ENCODE assay signal across 26 cellular contexts in genomic region chr10:89063465-89063864, GRCh38.
"Had no signal": no experiment of that assay in that cellular context is flagged by ENCODE, and none has a peak within 500 bp of the region (broad histone marks: within the 10 kb centered on the region; RNA-seq: fewer than 3 reads in every experiment).

No MANE protein-coding gene starts in this region.

- H3K4me1 Mint-ChIP-seq: activated B cell treated with CpG ODN at 0.5 μM for 24 hours; activated T-helper 17 cell treated with anti-CD3 and anti-CD28 coated beads, Interleukin-2, amount 50 U/mL, for 72 hours; T-helper 17 cell had no signal

- H3K27ac ChIP-seq: brain microvascular endothelial cell, WERI-Rb-1 had no signal

- H3K27ac Mint-ChIP-seq: activated B cell treated with CpG ODN at 0.5 μM for 24 hours; activated CD8-positive, alpha-beta T cell treated with anti-CD3 and anti-CD28 coated beads for 36 hours; activated naive CD8-positive, alpha-beta T cell; activated T-helper 17 cell treated with anti-CD3 and anti-CD28 coated beads, Interleukin-2, amount 50 U/mL, for 72 hours; dendritic cell treated with granulocyte-macrophage colony-stimulating factor and Interleukin-4, amounts not matched to agents 40 ng/mL and 50 ng/mL, for 4 days; endodermal cell; T-helper 17 cell; T-helper 2 cell treated with Interferon-gamma antibody and Interleukin-4, amounts not matched to agents 5 μg/mL and 100 μg/mL, for 36 hours had no signal

- H3K27me3 ChIP-seq: brain microvascular endothelial cell had no signal

- H3K4me3 ChIP-seq: coronary artery, dorsolateral prefrontal cortex had no signal

- DNase-seq: activated B cell treated with CpG ODN at 0.5 μM for 24 hours; activated CD4-positive, alpha-beta T cell treated with anti-CD3 and anti-CD28 coated beads, Interleukin-2, amount 50 U/mL, for 1 hour; activated CD4-positive, alpha-beta T cell treated with anti-CD3 and anti-CD28 coated beads, Interleukin-2, amount 50 U/mL, for 48 hours; activated CD8-positive, alpha-beta memory T cell treated with anti-CD3 and anti-CD28 coated beads for 24 hours; activated CD8-positive, alpha-beta T cell treated with anti-CD3 and anti-CD28 coated beads for 36 hours; activated effector memory CD4-positive, alpha-beta T cell treated with Interleukin-2 at 50 U/mL for 16 hours; activated gamma-delta T cell treated with Interleukin-2 at 50 U/mL for 16 hours; activated naive CD4-positive, alpha-beta T cell treated with anti-CD3 and anti-CD28 coated beads, Interleukin-2, amount 50 U/mL, for 16 hours; activated naive CD4-positive, alpha-beta T cell treated with Interleukin-2 at 50 U/mL for 16 hours; activated T-cell treated with anti-CD3 and anti-CD28 coated beads, Interleukin-2, amount 50 U/mL, for 4 hours; amniotic stem cell; central memory CD4-positive, alpha-beta T cell; cerebellar nuclear complex; dorsolateral prefrontal cortex; effector memory CD4-positive, alpha-beta T cell; endodermal cell; T-helper 1 cell; T-helper 17 cell; T1000; WERI-Rb-1 had no signal

- H3K9me3 Mint-ChIP-seq: activated B cell treated with CpG ODN at 0.5 μM for 24 hours; activated CD8-positive, alpha-beta T cell treated with anti-CD3 and anti-CD28 coated beads for 36 hours; activated T-cell treated with anti-CD3 and anti-CD28 coated beads, Interleukin-2, amount 50 U/mL, for 4 hours; activated T-helper 17 cell treated with anti-CD3 and anti-CD28 coated beads, Interleukin-2, amount 50 U/mL, for 72 hours; dendritic cell treated with granulocyte-macrophage colony-stimulating factor and Interleukin-4, amounts not matched to agents 40 ng/mL and 50 ng/mL, for 4 days; endodermal cell; T-helper 2 cell treated with Interferon-gamma antibody and Interleukin-4, amounts not matched to agents 5 μg/mL and 100 μg/mL, for 36 hours had no signal

- H3K4me3 Mint-ChIP-seq: activated B cell treated with CpG ODN at 0.5 μM for 24 hours; activated CD8-positive, alpha-beta T cell treated with anti-CD3 and anti-CD28 coated beads for 36 hours; activated naive CD8-positive, alpha-beta T cell; activated T-cell treated with anti-CD3 and anti-CD28 coated beads, Interleukin-2, amount 50 U/mL, for 4 hours; activated T-helper 17 cell treated with anti-CD3 and anti-CD28 coated beads, Interleukin-2, amount 50 U/mL, for 72 hours; dendritic cell treated with granulocyte-macrophage colony-stimulating factor and Interleukin-4, amounts not matched to agents 40 ng/mL and 50 ng/mL, for 4 days; endodermal cell; T-helper 17 cell; T-helper 2 cell treated with Interferon-gamma antibody and Interleukin-4, amounts not matched to agents 5 μg/mL and 100 μg/mL, for 36 hours had no signal

- H3K36me3 Mint-ChIP-seq: activated naive CD8-positive, alpha-beta T cell had no signal

- H3K36me3 ChIP-seq: brain microvascular endothelial cell, WERI-Rb-1 had no signal
